In the genomic region with DNA sequence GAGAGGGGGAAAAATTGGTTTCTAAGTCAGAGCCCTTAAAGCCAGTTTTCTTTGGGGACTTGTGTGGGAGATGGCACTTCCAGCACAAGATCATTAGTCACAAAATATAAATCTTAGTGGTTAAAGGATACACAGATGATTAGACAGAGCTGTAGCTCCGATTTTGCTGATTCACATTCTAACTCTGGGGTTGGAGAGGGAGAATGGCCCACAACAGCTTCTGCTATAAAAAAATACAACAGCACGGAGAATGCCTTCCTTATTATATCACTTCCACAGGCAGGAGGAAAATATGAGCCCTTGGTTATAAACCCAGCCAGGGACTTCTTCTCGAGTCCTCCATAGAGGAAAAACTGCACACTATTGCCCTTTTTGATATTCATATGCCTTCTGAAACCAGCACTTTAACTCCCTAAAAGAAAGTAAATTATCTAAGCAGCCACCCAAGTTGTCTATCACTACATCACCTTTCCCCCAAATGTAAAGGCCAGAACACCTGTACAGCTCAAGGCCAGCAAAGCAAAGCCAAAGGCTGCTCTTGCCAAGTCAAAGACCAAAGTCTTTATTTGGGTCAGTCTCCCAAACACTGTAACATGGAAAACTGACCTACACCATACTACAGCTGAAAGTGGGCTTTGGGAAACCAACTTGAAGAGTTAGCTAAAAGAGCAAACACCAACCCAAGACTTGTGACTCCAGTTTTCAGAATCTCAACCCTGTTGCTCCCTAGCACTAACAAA, we compare ENCODE assay signal across 10 cellular contexts. TPM values are rescaled to one million over a fixed set of nuclear protein-coding genes. Genes with fewer than 3 reads are reported as not detected.
A peak's percentile ranks its signal among the peaks of the same experiment; 100 is the strongest.
DNase-seq lines count a peak whose midpoint lies in the region; TF ChIP-seq lines count a peak whose summit lies in the region.
"Had no signal": no experiment of that assay in that cellular context is flagged by ENCODE, and none has a peak within 500 bp of the region (broad histone marks: within the 10 kb centered on the region; RNA-seq: fewer than 3 reads in every experiment).

No MANE protein-coding gene starts in this region.

- intact Hi-C loops in Caco-2 (cut with micrococcal nuclease; ENCODE audit: unreplicated experiment) (loop anchor here (2.0 kb wide), 1 partner anchor 22 kb away; no protein-coding TSS in a partner anchor), spleen (cut with DNase I; ENCODE audit: low total_unique reads) (no loop called here)

- no peak for TF ChIP-seq POLR2A in tibial nerve (IDR thresholded peaks at IDR 0.05)
- no peak for TF ChIP-seq POLR2A in spleen (IDR thresholded peaks at IDR 0.05)

- H3K4me1 Mint-ChIP-seq in Caco-2 (ENCODE audit: low read depth, unreplicated experiment) (peaks cover 28% of the 10 kb centered on the region), progenitor cell of endocrine pancreas (ENCODE audit: low read depth) (peaks cover 44% of the 10 kb centered on the region)

- H3K36me3 Mint-ChIP-seq in Caco-2 (ENCODE audit: insufficient read depth, unreplicated experiment) (peaks cover 39% of the 10 kb centered on the region), progenitor cell of endocrine pancreas (ENCODE audit: insufficient read depth) (peaks cover 10% of the 10 kb centered on the region)

- no peak for DNase-seq in Caco-2
- DNase-seq in RPMI7951 (ENCODE audit: low read depth), result peak; percentile 88
- DNase-seq in epithelial cell of prostate (ENCODE audit: low read depth, low spot score), result no peak
- no peak for DNase-seq in progenitor cell of endocrine pancreas (ENCODE audit: low spot score, unreplicated experiment)
- DNase-seq in tibial nerve (ENCODE audit: low spot score in 2 of 2), result no peak
- no peak for DNase-seq in BE2C
- no peak for DNase-seq in SIG-M5 (lab: John Stamatoyannopoulos, UW)
- DNase-seq in spleen, result no peak
- DNase-seq: amygdala, Karpas-422 had no signal

- no peak overlapping the region for H3K4me3 ChIP-seq in Caco-2 (ENCODE audit: low read depth, low read length)
- H3K4me3 ChIP-seq in tibial nerve, result no peak overlapping the region
- no peak overlapping the region for H3K4me3 ChIP-seq in BE2C (ENCODE audit: low read depth, low read length)
- no peak overlapping the region for H3K4me3 ChIP-seq in spleen

- H3K4me3 Mint-ChIP-seq in Caco-2 (ENCODE audit: unreplicated experiment) (no peak overlapping the region), progenitor cell of endocrine pancreas (ENCODE audit: low read depth) (no peak overlapping the region)

- H3K9me3 Mint-ChIP-seq in Caco-2 (ENCODE audit: unreplicated experiment) (no peaks in the 10 kb centered on the region), progenitor cell of endocrine pancreas (ENCODE audit: low read depth) (no peaks in the 10 kb centered on the region)

- 23 to 47% methylated on average over 3 of the region's 3 CpGs for WGBS in tibial nerve, 2 donors
- WGBS in spleen, 5 donors, result 62 to 78% (median 74%) methylated on average over 3 of the region's 3 CpGs

- H3K27ac ChIP-seq in epithelial cell of prostate (peak overlapping the region; percentile 98), tibial nerve (no peak overlapping the region), spleen (no peak overlapping the region)

- CTCF ChIA-PET in Caco-2 (lab: Charles Lee), result interaction anchor here (0.7 to 1.4 kb wide), 6 partner anchors 11 to 525 kb away, joined by 3 to 4 read pairs (median 3); a partner anchor contains a TSS

- no TSS peak for BruUV-seq in Caco-2 (replicated peaks; lab: Mats Ljungman, UMichigan)

- peak overlapping the region; percentile 19 for H3K27ac Mint-ChIP-seq in Caco-2 (ENCODE audit: unreplicated experiment)
- peak overlapping the region; percentile 92 for H3K27ac Mint-ChIP-seq in progenitor cell of endocrine pancreas

- H3K27me3 ChIP-seq in Caco-2 (replicated peaks; ENCODE audit: control insufficient read depth, insufficient read depth, low read length) (no peaks in the 10 kb centered on the region), tibial nerve (no peaks in the 10 kb centered on the region), BE2C (no peaks in the 10 kb centered on the region), spleen (replicated peaks in 1 of 7) (no peaks in the 10 kb centered on the region)

- H3K27me3 Mint-ChIP-seq in Caco-2 (ENCODE audit: insufficient read depth, unreplicated experiment), result no peaks in the 10 kb centered on the region
- no peaks in the 10 kb centered on the region for H3K27me3 Mint-ChIP-seq in progenitor cell of endocrine pancreas

- no peaks in the 10 kb centered on the region for H3K36me3 ChIP-seq in Caco-2 (ENCODE audit: control insufficient read depth, insufficient read depth, low read length)
- peaks cover 0 to 37% (median 14%) of the 10 kb centered on the region in 3 donors for H3K36me3 ChIP-seq in tibial nerve
- peaks cover 45% of the 10 kb centered on the region for H3K36me3 ChIP-seq in BE2C
- peaks cover 3 to 53% (median 27%) of the 10 kb centered on the region in 6 donors for H3K36me3 ChIP-seq in spleen

- H3K9me3 ChIP-seq in Caco-2 (no peaks in the 10 kb centered on the region), tibial nerve (no peaks in the 10 kb centered on the region), BE2C (no peaks in the 10 kb centered on the region), spleen (no peaks in the 10 kb centered on the region)

- H3K4me1 ChIP-seq in Caco-2 (peaks cover 24% of the 10 kb centered on the region), tibial nerve (peaks cover 0 to 45% (median 8%) of the 10 kb centered on the region in 4 donors), BE2C (0 out of 2 replicates have a peak, but pooled peaks cover 2% of the 10 kb centered on the region), spleen (peaks cover 0 to 56% (median 18%) of the 10 kb centered on the region in 6 donors)

- POLR2A ChIA-PET in Caco-2 (lab: Charles Lee), result no interaction called here

- TF ChIP-seq EP300 in tibial nerve (IDR thresholded peaks at IDR 0.05), result no peak

- TF ChIP-seq CTCF in Caco-2 (IDR thresholded peaks at IDR 0.05; ENCODE audit: insufficient read depth in 1 of 2, low read depth in 1 of 2, low read length in 1 of 2, severe bottlenecking in 1 of 2, unreplicated experiment in 1 of 2) (no peak), progenitor cell of endocrine pancreas (IDR thresholded peaks at IDR 0.05; ENCODE audit: unreplicated experiment) (no peak), tibial nerve (IDR thresholded peaks at IDR 0.05) (no peak), BE2C (IDR thresholded peaks at IDR 0.05; ENCODE audit: low read depth, low read length) (no peak), spleen (IDR thresholded peaks at IDR 0.05 in 8 of 11, conservative IDR thresholded peaks at IDR 0.05 in 3 of 11) (no peak)

RNA-seq across cellular contexts. Expression of a gene that starts 10.4 kb away (rescaled TPM):
- total RNA-seq in Caco-2 (2022), result 87.6 and 92.2 TPM in 2 replicates
- total RNA-seq in RPMI7951 (2014; rRNA removed; shearing (Covaris generic)), result 104 and 109 TPM in 2 replicates
- 49.9 and 51.1 TPM in 2 replicates for total RNA-seq in progenitor cell of endocrine pancreas
- 10 to 100 TPM in 3 of 4 donors, 1 to 10 TPM in 1; 8.8 to 36.6 (median 18.9) TPM for total RNA-seq in tibial nerve
- 190 TPM for polyA plus RNA-seq in BE2C (2012; ENCODE audit: insufficient read depth, insufficient read length, low read depth)
- total RNA-seq in spleen, result 10 to 100 TPM; 20.2 to 31.7 (median 23.8) TPM
- 10 to 100 TPM; 34.8 to 55.3 (median 41.4) TPM for polyA plus RNA-seq in spleen

RNA-seq across cellular contexts. Expression of a gene that starts 10.5 kb away (rescaled TPM):
- total RNA-seq in Caco-2 (2022), result 28.2 and 28.4 TPM in 2 replicates
- 20.8 and 23.6 TPM in 2 replicates for total RNA-seq in RPMI7951 (2014; rRNA removed; shearing (Covaris generic))
- total RNA-seq in progenitor cell of endocrine pancreas, result 69.1 and 72.3 TPM in 2 replicates
- total RNA-seq in tibial nerve, result 10 to 100 TPM; 18.6 to 34.5 (median 27.6) TPM
- 46.5 TPM for polyA plus RNA-seq in BE2C (2012; ENCODE audit: insufficient read depth, insufficient read length, low read depth)
- 10 to 100 TPM; 12.3 to 24.8 (median 19.4) TPM for total RNA-seq in spleen
- polyA plus RNA-seq in spleen, result 1 to 10 TPM; 2.8 to 8.5 (median 3.5) TPM

RNA-seq across cellular contexts. Expression of a gene that starts 41.8 kb away (rescaled TPM):
- total RNA-seq in Caco-2 (2022) (not detected in 2 replicates), progenitor cell of endocrine pancreas (not detected in 2 replicates), tibial nerve (1 to 10 TPM in 3 of 4 donors, under 1 TPM in 1; 0.21 to 6.5 (median 4.2) TPM), spleen (under 1 TPM in 4 of 7 donors, not detected in 3; 0.13 to 0.26 (median 0.20) TPM)
- not detected in 2 replicates for total RNA-seq in RPMI7951 (2014; rRNA removed; shearing (Covaris generic))
- polyA plus RNA-seq in BE2C (2012; ENCODE audit: insufficient read depth, insufficient read length, low read depth), result not detected
- polyA plus RNA-seq in spleen, result under 1 TPM; 0.12 to 0.19 (median 0.17) TPM
